In genomic region chr5:147869112-147869511, GRCh38 we compare ENCODE assay signal across 36 cellular contexts. TPM values are rescaled to one million over a fixed set of nuclear protein-coding genes. Genes with fewer than 3 reads are reported as not detected.
DNase-seq lines count a peak whose midpoint lies in the region; ATAC-seq and TF ChIP-seq lines count a peak whose summit lies in the region.
"Had no signal": no experiment of that assay in that cellular context is flagged by ENCODE, and none has a peak within 500 bp of the region (broad histone marks: within the 10 kb centered on the region; RNA-seq: fewer than 3 reads in every experiment).

No MANE protein-coding gene starts in this region.

- peak overlapping the region; percentile 99 for H3K27ac ChIP-seq in HUES48 (ENCODE audit: low read depth, low read length)
- peak overlapping the region; percentile 13 for H3K27ac ChIP-seq in iPS DF 6.9 (ENCODE audit: low read length)
- H3K27ac ChIP-seq in neural progenitor cell: no peak overlapping the region
- H3K27ac ChIP-seq in CD4-positive, alpha-beta memory T cell (ENCODE audit: low read depth, low read length): no peak overlapping the region
- no peak overlapping the region for H3K27ac ChIP-seq in SK-N-SH (ENCODE audit: low read depth in 2 of 2, low read length in 1 of 2)
- H3K27ac ChIP-seq: BLaER1, epithelial cell of prostate, KMS-11, sigmoid colon, SJCRH30, stomach, VCaP had no signal

- H3K4me1 ChIP-seq in HUES48 (ENCODE audit: control insufficient read depth, insufficient read depth, low read length): peaks cover 21% of the 10 kb centered on the region
- no peaks in the 10 kb centered on the region for H3K4me1 ChIP-seq in NT2/D1 (ENCODE audit: insufficient read depth, insufficient read length)
- H3K4me1 ChIP-seq in iPS DF 6.9 (ENCODE audit: control insufficient read depth, insufficient read depth, low read length): peaks cover 1% of the 10 kb centered on the region; the same call in 1 of the 2 replicates
- peaks cover 22% of the 10 kb centered on the region for H3K4me1 ChIP-seq in neural progenitor cell
- no peaks in the 10 kb centered on the region for H3K4me1 ChIP-seq in CD4-positive, alpha-beta memory T cell (ENCODE audit: insufficient read depth, low read length)
- no peaks in the 10 kb centered on the region; a peak in 1 of 4 replicates for H3K4me1 ChIP-seq in SK-N-SH (ENCODE audit: control insufficient read depth in 1 of 2, insufficient read depth in 2 of 2, low read depth in 1 of 2, low read length in 1 of 2)
- H3K4me1 ChIP-seq: BLaER1, SJCRH30 had no signal

- H3K9me3 Mint-ChIP-seq in neural progenitor cell: peaks cover 13% of the 10 kb centered on the region
- peaks cover 0 to 5% (median 0%) of the 10 kb centered on the region in 8 donors for H3K9me3 Mint-ChIP-seq in CD4-positive, alpha-beta memory T cell
- H3K9me3 Mint-ChIP-seq: HFFc6, natural killer cell had no signal

- H4K20me1 ChIP-seq in neural progenitor cell (ENCODE audit: low read depth) (no peaks in the 10 kb centered on the region), SK-N-SH (ENCODE audit: insufficient read depth) (no peaks in the 10 kb centered on the region)
- H4K20me1 ChIP-seq: BLaER1 had no signal

- H3K36me3 ChIP-seq in HUES48 (ENCODE audit: control insufficient read depth, insufficient read depth, low read length) (peaks cover 39% of the 10 kb centered on the region), NT2/D1 (ENCODE audit: insufficient read depth, insufficient read length, low read length) (no peaks in the 10 kb centered on the region), iPS DF 6.9 (ENCODE audit: control insufficient read depth, insufficient read depth, low read length) (peaks cover 12% of the 10 kb centered on the region; the same call in 1 of the 2 replicates), neural progenitor cell (no peaks in the 10 kb centered on the region), SK-N-SH (replicated peaks in 1 of 2; ENCODE audit: control insufficient read depth in 1 of 2, insufficient read depth in 2 of 2, low read length in 1 of 2) (no peaks in the 10 kb centered on the region)
- no peaks in the 10 kb centered on the region for H3K36me3 ChIP-seq in CD4-positive, alpha-beta memory T cell (ENCODE audit: insufficient read depth, low read length)
- H3K36me3 ChIP-seq: BLaER1, MG63, sigmoid colon, SJCRH30, stomach had no signal

- H3K27me3 ChIP-seq in HUES48 (ENCODE audit: control insufficient read depth, insufficient read depth, low read length): no peaks in the 10 kb centered on the region
- no peaks in the 10 kb centered on the region for H3K27me3 ChIP-seq in NT2/D1 (ENCODE audit: insufficient read depth, insufficient read length)
- H3K27me3 ChIP-seq in iPS DF 6.9 (ENCODE audit: control insufficient read depth, insufficient read depth, low read length): no peaks in the 10 kb centered on the region
- peaks cover 43% of the 10 kb centered on the region for H3K27me3 ChIP-seq in neural progenitor cell
- H3K27me3 ChIP-seq in CD4-positive, alpha-beta memory T cell (ENCODE audit: insufficient read depth, low read length): no peaks in the 10 kb centered on the region
- no peaks in the 10 kb centered on the region for H3K27me3 ChIP-seq in SK-N-SH (ENCODE audit: insufficient read depth)
- H3K27me3 ChIP-seq: BLaER1, MG63, sigmoid colon, SJCRH30, stomach had no signal

- peak overlapping the region; percentile 93 for H3K9ac ChIP-seq in HUES48 (ENCODE audit: low read depth, low read length)
- H3K9ac ChIP-seq in NT2/D1 (ENCODE audit: insufficient read length, low read depth): peak overlapping the region; percentile 61
- H3K9ac ChIP-seq in neural progenitor cell: no peak overlapping the region
- H3K9ac ChIP-seq in SK-N-SH: no peak overlapping the region
- H3K9ac ChIP-seq: BLaER1, KMS-11 had no signal

- peaks cover 4% of the 10 kb centered on the region for H3K27me3 Mint-ChIP-seq in neural progenitor cell (ENCODE audit: insufficient read depth, low read depth)
- H3K27me3 Mint-ChIP-seq in CD4-positive, alpha-beta memory T cell: peaks cover 1 to 9% of the 10 kb centered on the region in 2 donors
- H3K27me3 Mint-ChIP-seq: activated naive CD8-positive, alpha-beta T cell had no signal

- H3K4me3 ChIP-seq in HUES48 (ENCODE audit: low read depth, low read length) (peak overlapping the region; percentile 45), NT2/D1 (ENCODE audit: insufficient read length, low read depth) (peak overlapping the region; percentile 9), iPS DF 6.9 (ENCODE audit: low read length) (peak overlapping the region; percentile 1; the same call in 1 of the 2 replicates), neural progenitor cell (peak overlapping the region; percentile 1), SK-N-SH (ENCODE audit: low read depth in 2 of 2, low read length in 1 of 2) (no peak overlapping the region)
- no peak overlapping the region for H3K4me3 ChIP-seq in CD4-positive, alpha-beta memory T cell (ENCODE audit: low read length in 2 of 2)
- H3K4me3 ChIP-seq: BLaER1, MG63, mucosa of descending colon, sigmoid colon, SJCRH30, stomach had no signal

- H3F3A ChIP-seq in neural progenitor cell (ENCODE audit: low read depth) (peaks cover 11% of the 10 kb centered on the region), SK-N-SH (replicated peaks; ENCODE audit: insufficient read depth) (no peaks in the 10 kb centered on the region)

- H3K79me2 ChIP-seq in neural progenitor cell (ENCODE audit: low read depth) (no peaks in the 10 kb centered on the region), SK-N-SH (ENCODE audit: insufficient read depth) (no peaks in the 10 kb centered on the region)

- TF ChIP-seq RAD21 in SK-N-SH (IDR thresholded peaks at IDR 0.05; ENCODE audit: low read length): no peak

- TF ChIP-seq CTCF in neural progenitor cell (IDR thresholded peaks at IDR 0.05): no peak
- no peak for TF ChIP-seq CTCF in SK-N-SH (IDR thresholded peaks at IDR 0.05)

- POLR2A ChIA-PET in CD4-positive, alpha-beta memory T cell (lab: Charles Lee; ENCODE audit: partially characterized antibody): no interaction called here
- POLR2A ChIA-PET in SK-N-SH (lab: Yijun Ruan, JAX): no interaction called here

- intact Hi-C loops in CD4-positive, alpha-beta memory T cell (cut with micrococcal nuclease): no loop called here

- H3K9me2 ChIP-seq in SK-N-SH: no peaks in the 10 kb centered on the region

- CTCF ChIA-PET in CD4-positive, alpha-beta memory T cell (lab: Charles Lee; ENCODE audit: partially characterized antibody): no interaction called here
- CTCF ChIA-PET in SK-N-SH (lab: Yijun Ruan, JAX): interaction anchor here (0.8 to 1.1 kb wide), 2 partner anchors 11 to 66 kb away, joined by 3 read pairs; no protein-coding TSS in a partner anchor

- H2AFZ ChIP-seq in neural progenitor cell (replicated peaks) (no peak overlapping the region), SK-N-SH (ENCODE audit: low read depth) (no peak overlapping the region)

- ATAC-seq in GM18502 (IDR thresholded peaks at IDR 0.05; ENCODE audit: poor library complexity, unreplicated experiment): no peak
- ATAC-seq: left cardiac atrium, mucosa of descending colon, natural killer cell had no signal

- WGBS in iPS DF 6.9 (ENCODE audit: insufficient coverage, insufficient read length): no CpG with 5 or more reads among the region's 4 CpGs
- 29% methylated on average over 4 of the region's 4 CpGs for WGBS in SK-N-SH (ENCODE audit: low lambda C conversion rate)

- TF ChIP-seq EP300 in SK-N-SH (IDR thresholded peaks at IDR 0.05; ENCODE audit: borderline replicate concordance in 1 of 2, low read depth in 1 of 2, low read length in 1 of 2): no peak

- peaks cover 28% of the 10 kb centered on the region for H3K4me1 Mint-ChIP-seq in neural progenitor cell
- no peaks in the 10 kb centered on the region for H3K4me1 Mint-ChIP-seq in CD4-positive, alpha-beta memory T cell
- H3K4me1 Mint-ChIP-seq: natural killer cell had no signal

- H3K9me3 ChIP-seq in HUES48 (ENCODE audit: control insufficient read depth, insufficient read depth, low read length) (no peaks in the 10 kb centered on the region), NT2/D1 (ENCODE audit: insufficient read depth, low read length) (peaks cover 7% of the 10 kb centered on the region; the same call in 1 of the 2 replicates), iPS DF 6.9 (ENCODE audit: control insufficient read depth, insufficient read depth, low read length) (no peaks in the 10 kb centered on the region), neural progenitor cell (ENCODE audit: low read depth) (no peaks in the 10 kb centered on the region), SK-N-SH (no peaks in the 10 kb centered on the region)
- H3K9me3 ChIP-seq in CD4-positive, alpha-beta memory T cell (ENCODE audit: control insufficient read depth in 1 of 2, low read length in 2 of 2): no peaks in the 10 kb centered on the region
- H3K9me3 ChIP-seq: BLaER1, MG63, mucosa of descending colon, sigmoid colon, SJCRH30, stomach had no signal

- H3K4me2 ChIP-seq in neural progenitor cell (peak overlapping the region; percentile 39), SK-N-SH (no peak overlapping the region)
- H3K4me2 ChIP-seq: BLaER1, KMS-11 had no signal

- H3K4me3 Mint-ChIP-seq in neural progenitor cell: no peak overlapping the region
- no peak overlapping the region for H3K4me3 Mint-ChIP-seq in CD4-positive, alpha-beta memory T cell
- H3K4me3 Mint-ChIP-seq: activated naive CD8-positive, alpha-beta T cell; HFFc6; natural killer cell had no signal

- no peaks in the 10 kb centered on the region for H3K36me3 Mint-ChIP-seq in neural progenitor cell
- no peaks in the 10 kb centered on the region for H3K36me3 Mint-ChIP-seq in CD4-positive, alpha-beta memory T cell
- H3K36me3 Mint-ChIP-seq: activated naive CD8-positive, alpha-beta T cell; natural killer cell had no signal

- DNase-seq in NT2/D1 (ENCODE audit: low read depth, low spot score) (peak; percentile 82), iPS DF 6.9 (ENCODE audit: low read depth, low spot score) (no peak), neural progenitor cell (ENCODE audit: low spot score) (peak; percentile 60), SK-N-SH (no peak)
- no peak for DNase-seq in CD4-positive, alpha-beta memory T cell
- DNase-seq: activated CD4-positive, alpha-beta T cell treated with anti-CD3 and anti-CD28 coated beads for 48 hours; activated CD8-positive, alpha-beta memory T cell treated with anti-CD3 and anti-CD28 coated beads for 24 hours; aorta; DMS53; effector CD8-positive, alpha-beta T cell; HFFc6; left cardiac atrium; MG63; mucosa of descending colon; natural killer cell; NCI-H1105 treated with DMSO at 0.1 percent for 48 hours; NCI-H2029 treated with DMSO at 0.1 percent for 48 hours; NCI-H226; RPMI8226; sigmoid colon; SJCRH30; stimulated activated CD4-positive, alpha-beta T cell treated with anti-CD3 and anti-CD28 coated beads, Interleukin-12 subunit alpha, Interleukin-12 subunit beta, amount 100 ng/mL, for 4 hours; stimulated activated CD4-positive, alpha-beta T cell treated with anti-CD3 and anti-CD28 coated beads, Interleukin-2, amount 100 ng/mL, for 48 hours; stomach; T1000 had no signal

- peak overlapping the region; percentile 24 for H3K27ac Mint-ChIP-seq in neural progenitor cell
- H3K27ac Mint-ChIP-seq in CD4-positive, alpha-beta memory T cell: no peak overlapping the region
- H3K27ac Mint-ChIP-seq: activated naive CD8-positive, alpha-beta T cell; HFFc6; natural killer cell had no signal

RNA-seq across cellular contexts. Expression of gene SCGB3A2, which starts 9.4 kb away (rescaled TPM):
- not detected in 2 replicates for total RNA-seq in neural progenitor cell (ENCODE audit: low replicate concordance)
- not detected for total RNA-seq in CD4-positive, alpha-beta memory T cell
- not detected for polyA plus RNA-seq in CD4-positive, alpha-beta memory T cell
- not detected in 2 replicates for polyA plus RNA-seq in SK-N-SH (2012; rRNA removed)
- polyA plus RNA-seq in SK-N-SH (2012; cell fraction: cytosol; rRNA removed): not detected in 2 replicates
- polyA plus RNA-seq in SK-N-SH (2012; cell fraction: nucleus; rRNA removed): not detected in 2 replicates
- total RNA-seq: aorta, HFFc6, HT1080, left cardiac atrium, lung microvascular endothelial cell, mucosa of descending colon, omental fat pad, pulmonary artery endothelial cell, sigmoid colon, SJCRH30 had no signal
- polyA plus RNA-seq: stomach had no signal

RNA-seq across cellular contexts. Expression of gene C5orf46, which starts 37.2 kb away (rescaled TPM):
- not detected in 2 replicates for total RNA-seq in neural progenitor cell (ENCODE audit: low replicate concordance)
- not detected for total RNA-seq in CD4-positive, alpha-beta memory T cell
- polyA plus RNA-seq in CD4-positive, alpha-beta memory T cell: not detected
- 4.1 and 7.1 TPM in 2 replicates for polyA plus RNA-seq in SK-N-SH (2012; rRNA removed)
- polyA plus RNA-seq in SK-N-SH (2012; cell fraction: cytosol; rRNA removed): 3.3 and 3.5 TPM in 2 replicates
- 4.1 and 8.0 TPM in 2 replicates for polyA plus RNA-seq in SK-N-SH (2012; cell fraction: nucleus; rRNA removed)
- total RNA-seq: HFFc6, lung microvascular endothelial cell, mucosa of descending colon, natural killer cell, omental fat pad, pulmonary artery endothelial cell, sigmoid colon, stomach had no signal
- polyA plus RNA-seq: sigmoid colon, stomach had no signal

RNA-seq across cellular contexts. Expression of gene SPINK1, which starts 37.6 kb away (rescaled TPM):
- not detected in 2 replicates for total RNA-seq in neural progenitor cell (ENCODE audit: low replicate concordance)
- not detected for total RNA-seq in CD4-positive, alpha-beta memory T cell
- not detected for polyA plus RNA-seq in CD4-positive, alpha-beta memory T cell
- polyA plus RNA-seq in SK-N-SH (2012; rRNA removed): not detected in 2 replicates
- polyA plus RNA-seq in SK-N-SH (2012; cell fraction: cytosol; rRNA removed): not detected in 2 replicates
- not detected in 2 replicates for polyA plus RNA-seq in SK-N-SH (2012; cell fraction: nucleus; rRNA removed)
- total RNA-seq: HFFc6, HT1080, left cardiac atrium, lung microvascular endothelial cell, natural killer cell, omental fat pad, pulmonary artery endothelial cell, SJCRH30 had no signal

Comparison
In these comparisons a context has a peak if more than half of its experiments do, and no peak if none do; other contexts are left out.
1. H3K27ac ChIP-seq: peak in HUES48 (single experiment) and iPS DF 6.9 (single experiment); none in neural progenitor cell (single experiment), CD4-positive, alpha-beta memory T cell (single experiment) and SK-N-SH (0 of 2).
2. H3K4me3 ChIP-seq: peak in HUES48 (single experiment), NT2/D1 (single experiment), iPS DF 6.9 (single experiment) and neural progenitor cell (single experiment); none in CD4-positive, alpha-beta memory T cell (0 of 2) and SK-N-SH (0 of 2).
3. H3K9ac ChIP-seq: peak in HUES48 (single experiment) and NT2/D1 (single experiment); none in neural progenitor cell (single experiment) and SK-N-SH (single experiment).
4. DNase-seq: peak in NT2/D1 (single experiment) and neural progenitor cell (single experiment); none in iPS DF 6.9 (single experiment), CD4-positive, alpha-beta memory T cell (0 of 5) and SK-N-SH (single experiment).